Comparison of ENCODE assay signal across 25 cellular contexts in the genomic region with DNA sequence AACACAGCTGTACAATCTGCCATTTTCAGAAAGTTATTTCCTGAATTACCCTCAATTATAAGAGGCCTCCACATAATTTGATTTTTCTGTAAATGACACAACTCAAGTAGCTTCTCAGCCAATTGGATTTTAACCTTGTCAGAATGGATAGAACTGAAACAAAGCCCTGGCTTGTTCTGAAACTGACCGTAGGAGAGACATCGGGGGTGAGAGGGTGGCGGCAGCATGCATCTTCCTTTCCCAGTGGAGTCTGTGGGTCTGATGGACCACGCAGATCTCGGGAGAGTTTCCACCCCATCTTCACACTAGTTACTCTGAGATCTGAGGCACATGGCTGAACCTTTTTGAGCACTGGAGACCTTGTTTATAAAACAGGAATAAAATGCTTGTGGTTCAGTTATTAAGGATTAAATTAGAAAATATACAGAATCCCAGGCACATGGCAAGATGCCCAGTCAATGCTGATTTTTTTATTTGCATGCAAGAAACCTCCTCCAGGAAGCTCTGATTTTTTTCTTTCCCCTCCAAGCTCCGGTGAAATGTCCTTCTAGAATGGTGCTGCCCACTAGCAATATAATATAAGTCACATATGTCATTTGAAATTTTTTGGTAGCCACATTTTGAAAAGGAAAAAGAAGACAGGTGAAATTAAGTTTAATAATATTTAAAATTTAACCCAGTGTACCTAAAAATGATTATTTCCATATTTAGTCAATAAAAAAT.
DNase-seq lines count a peak whose midpoint lies in the region; ATAC-seq and TF ChIP-seq lines count a peak whose summit lies in the region.
"Had no signal": no experiment of that assay in that cellular context is flagged by ENCODE, and none has a peak within 500 bp of the region (broad histone marks: within the 10 kb centered on the region; RNA-seq: fewer than 3 reads in every experiment).

No MANE protein-coding gene starts in this region.

- 0 out of 2 replicates have a peak overlapping the region, but pooled peaks have one; percentile 6 for H3K4me2 ChIP-seq in BLaER1
- H3K4me2 ChIP-seq: GM23338 had no signal

- peak overlapping the region in 2 of 3 donors; percentile 23 to 76 for H3K27ac Mint-ChIP-seq in CD4-positive, CD25-positive, alpha-beta regulatory T cell
- H3K27ac Mint-ChIP-seq in glutamatergic neuron (ENCODE audit: unreplicated experiment) = peak overlapping the region; percentile 59
- H3K27ac Mint-ChIP-seq: B cell; CD4-positive, alpha-beta T cell; GM23338; HFFc6; T-helper 2 cell treated with Interferon-gamma antibody and Interleukin-4, amounts not matched to agents 5 μg/mL and 100 μg/mL, for 36 hours had no signal

- no peak overlapping the region for H3K4me3 ChIP-seq in BLaER1
- no peak overlapping the region for H3K4me3 ChIP-seq in CD4-positive, CD25-positive, alpha-beta regulatory T cell (ENCODE audit: low read depth, low read length)
- H3K4me3 ChIP-seq: GM23338, SJCRH30 had no signal

- no peak for TF ChIP-seq CTCF in glutamatergic neuron (IDR thresholded peaks at IDR 0.05; ENCODE audit: partially characterized antibody, unreplicated experiment)

- H3K9me3 ChIP-seq in BLaER1 = peaks cover 19% of the 10 kb centered on the region
- no peaks in the 10 kb centered on the region for H3K9me3 ChIP-seq in CD4-positive, CD25-positive, alpha-beta regulatory T cell (ENCODE audit: control insufficient read depth in 2 of 2, low read length in 2 of 2)
- H3K9me3 ChIP-seq: SJCRH30 had no signal

- no peaks in the 10 kb centered on the region for H3K27me3 Mint-ChIP-seq in CD4-positive, CD25-positive, alpha-beta regulatory T cell
- peaks cover 5% of the 10 kb centered on the region for H3K27me3 Mint-ChIP-seq in glutamatergic neuron (ENCODE audit: unreplicated experiment)
- H3K27me3 Mint-ChIP-seq: B cell; CD4-positive, alpha-beta T cell had no signal

- H4K20me1 ChIP-seq in BLaER1 = peaks cover 76% of the 10 kb centered on the region

- peaks cover 31% of the 10 kb centered on the region for H3K36me3 Mint-ChIP-seq in CD4-positive, CD25-positive, alpha-beta regulatory T cell
- H3K36me3 Mint-ChIP-seq in glutamatergic neuron (ENCODE audit: unreplicated experiment) = no peaks in the 10 kb centered on the region

- no peaks in the 10 kb centered on the region for H3K27me3 ChIP-seq in BLaER1
- H3K27me3 ChIP-seq in CD4-positive, CD25-positive, alpha-beta regulatory T cell (ENCODE audit: control insufficient read depth, insufficient read depth, low read length) = no peaks in the 10 kb centered on the region
- H3K27me3 ChIP-seq: SJCRH30 had no signal

- no peak for DNase-seq in CD4-positive, CD25-positive, alpha-beta regulatory T cell
- peak; percentile 36 for DNase-seq in SK-N-DZ (ENCODE audit: low spot score)
- DNase-seq in glutamatergic neuron = no peak
- DNase-seq in COR-L47 (lab: John Stamatoyannopoulos, UW) = no peak
- no peak for DNase-seq in ureter (ENCODE audit: low spot score)
- no peak for DNase-seq in NCI-H187 (lab: John Stamatoyannopoulos, UW)
- DNase-seq: Calu3; CD4-positive, alpha-beta T cell; DMS79 treated with DMSO at 0.1 percent for 48 hours; GF-D8; H9; HFFc6; Karpas-422; MV-4-11; NCI-H2081 treated with DMSO at 0.1 percent for 48 hours; NCI-H2171; NCI-H345; NCI-H510A treated with DMSO at 0.1 percent for 48 hours; SJCRH30; T-helper 1 cell had no signal

- H3K4me1 ChIP-seq in BLaER1 = peaks cover 63% of the 10 kb centered on the region
- H3K4me1 ChIP-seq in CD4-positive, CD25-positive, alpha-beta regulatory T cell (ENCODE audit: control insufficient read depth, insufficient read depth, low read length, poor library complexity, severe bottlenecking) = peaks cover 5% of the 10 kb centered on the region

- peaks cover 39 to 85% (median 59%) of the 10 kb centered on the region in 4 donors for H3K4me1 Mint-ChIP-seq in CD4-positive, CD25-positive, alpha-beta regulatory T cell
- H3K4me1 Mint-ChIP-seq in glutamatergic neuron (ENCODE audit: low read depth, unreplicated experiment) = peaks cover 29% of the 10 kb centered on the region

- no peaks in the 10 kb centered on the region for H3K9me3 Mint-ChIP-seq in CD4-positive, CD25-positive, alpha-beta regulatory T cell
- H3K9me3 Mint-ChIP-seq in glutamatergic neuron (ENCODE audit: unreplicated experiment) = peaks cover 2% of the 10 kb centered on the region
- H3K9me3 Mint-ChIP-seq: CD4-positive, alpha-beta T cell; GM23338; HFFc6; T-helper 2 cell treated with Interferon-gamma antibody and Interleukin-4, amounts not matched to agents 5 μg/mL and 100 μg/mL, for 36 hours had no signal

- H3K4me3 Mint-ChIP-seq in CD4-positive, CD25-positive, alpha-beta regulatory T cell = no peak overlapping the region
- peak overlapping the region; percentile 26 for H3K4me3 Mint-ChIP-seq in glutamatergic neuron (ENCODE audit: unreplicated experiment)
- H3K4me3 Mint-ChIP-seq: B cell; CD4-positive, alpha-beta T cell; GM23338; H9; HFFc6; T-helper 2 cell treated with Interferon-gamma antibody and Interleukin-4, amounts not matched to agents 5 μg/mL and 100 μg/mL, for 36 hours had no signal

- no peak overlapping the region for H3K27ac ChIP-seq in BLaER1
- H3K27ac ChIP-seq in CD4-positive, CD25-positive, alpha-beta regulatory T cell (ENCODE audit: insufficient read depth, low read length, poor library complexity, severe bottlenecking) = no peak overlapping the region
- H3K27ac ChIP-seq: SJCRH30 had no signal

- peaks cover 86% of the 10 kb centered on the region for H3K36me3 ChIP-seq in BLaER1
- H3K36me3 ChIP-seq in CD4-positive, CD25-positive, alpha-beta regulatory T cell (ENCODE audit: control insufficient read depth, insufficient read depth, low read length) = peaks cover 22% of the 10 kb centered on the region
- H3K36me3 ChIP-seq: SJCRH30 had no signal

- no peak for ATAC-seq in CD4-positive, CD25-positive, alpha-beta regulatory T cell (ENCODE audit: low read depth in 2 of 2)
- ATAC-seq: GM23338, HepG2 had no signal

- H3K9ac ChIP-seq in BLaER1 = no peak overlapping the region
